ENCODE assay signal across 12 cellular contexts in the genomic region with DNA sequence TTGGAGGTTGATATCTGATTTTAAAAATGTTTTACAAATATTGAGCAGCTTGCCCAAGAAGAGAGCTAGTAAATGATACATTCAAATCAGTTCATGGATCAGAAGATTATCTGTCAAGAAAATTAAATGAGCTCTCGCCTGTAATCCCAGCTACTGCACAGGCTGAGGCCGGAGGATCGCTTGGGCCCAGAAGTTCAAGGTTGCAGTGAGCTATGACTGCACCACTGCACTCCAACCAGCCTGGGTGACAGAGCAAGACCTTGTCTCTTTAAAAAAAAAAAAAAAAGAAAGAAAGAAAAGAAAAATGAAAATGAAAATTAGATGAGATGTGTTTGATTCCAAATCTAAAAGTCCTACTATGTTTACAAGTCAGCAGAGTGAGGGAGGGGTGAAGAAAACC. TPM values are rescaled to one million over a fixed set of nuclear protein-coding genes. Genes with fewer than 3 reads are reported as not detected.
DNase-seq lines count a peak whose midpoint lies in the region; ATAC-seq and TF ChIP-seq lines count a peak whose summit lies in the region.
"Had no signal": no experiment of that assay in that cellular context is flagged by ENCODE, and none has a peak within 500 bp of the region (broad histone marks: within the 10 kb centered on the region; RNA-seq: fewer than 3 reads in every experiment).

No MANE protein-coding gene starts in this region.

- H3K27ac ChIP-seq in trophoblast cell (ENCODE audit: low read depth, low read length) = no peak overlapping the region

- no peak overlapping the region for H3K18ac ChIP-seq in trophoblast cell (ENCODE audit: low read length)

- ATAC-seq in HG03159 (IDR thresholded peaks at IDR 0.05; ENCODE audit: unreplicated experiment) (no peak), GM21576 (IDR thresholded peaks at IDR 0.05; ENCODE audit: unreplicated experiment) (no peak)

- H4K91ac ChIP-seq in trophoblast cell (ENCODE audit: low read depth, low read length) = no peak overlapping the region

- H3K4me3 ChIP-seq in trophoblast cell (ENCODE audit: low read depth, low read length) = no peak overlapping the region

- H3K27me3 ChIP-seq in trophoblast cell (ENCODE audit: insufficient read depth, low read length) = no peaks in the 10 kb centered on the region

- H3K23ac ChIP-seq in trophoblast cell (ENCODE audit: low read length) = no peak overlapping the region

- TF ChIP-seq POLR2A in erythroblast (IDR thresholded peaks at IDR 0.05; ENCODE audit: low read length) = no peak

- H3K4me1 ChIP-seq in ES-I3 (ENCODE audit: insufficient read depth, low read length) = peaks cover 15% of the 10 kb centered on the region
- H3K4me1 ChIP-seq in trophoblast cell (ENCODE audit: control insufficient read depth in 1 of 2, insufficient read depth in 2 of 2, low read length in 2 of 2) = peaks cover 3 to 11% of the 10 kb centered on the region in 2 experiments

- no peak overlapping the region for H2AK5ac ChIP-seq in trophoblast cell (ENCODE audit: low read length)

- H2BK12ac ChIP-seq in trophoblast cell (ENCODE audit: low read length) = no peak overlapping the region

- peak; percentile 10 for DNase-seq in SK-N-DZ (ENCODE audit: low spot score)
- DNase-seq in erythroblast (lab: John Stamatoyannopoulos, UW) = peak; percentile 11 to 45
- no peak for DNase-seq in trophoblast cell
- DNase-seq in UCSD-AML1 (lab: John Stamatoyannopoulos, UW; ENCODE audit: unreplicated experiment) = no peak
- no peak for DNase-seq in occipital lobe (lab: John Stamatoyannopoulos, UW)
- DNase-seq: activated B cell treated with CpG ODN at 0.5 μM for 24 hours, foreskin melanocyte, KG1, NCI-H526 had no signal

- whole genome bisulfite sequencing in trophoblast cell (ENCODE audit: extremely low coverage, insufficient coverage, insufficient read length) = no CpG with 5 or more reads among the region's 3 CpGs

- H2AFZ ChIP-seq in trophoblast cell (ENCODE audit: insufficient read depth, low read length, poor library complexity) = no peak overlapping the region

- no peaks in the 10 kb centered on the region for H3K9me3 ChIP-seq in ES-I3 (ENCODE audit: control insufficient read depth, insufficient read depth, low read length)
- H3K9me3 ChIP-seq in trophoblast cell (ENCODE audit: insufficient read depth, low read depth, low read length) = no peaks in the 10 kb centered on the region

- no peak overlapping the region for H2BK120ac ChIP-seq in trophoblast cell (ENCODE audit: insufficient read depth, low read length, poor library complexity)

- H4K12ac ChIP-seq in trophoblast cell (ENCODE audit: low read depth, low read length) = no peak overlapping the region

- H3K14ac ChIP-seq in trophoblast cell (ENCODE audit: low read length) = no peak overlapping the region

- peaks cover 18% of the 10 kb centered on the region for H3K79me1 ChIP-seq in trophoblast cell (ENCODE audit: low read length)

- peaks cover 12% of the 10 kb centered on the region for H3K79me2 ChIP-seq in trophoblast cell (ENCODE audit: control insufficient read depth, insufficient read depth, low read length, poor library complexity)

- H2BK5ac ChIP-seq in trophoblast cell (ENCODE audit: low read depth, low read length, poor library complexity) = no peak overlapping the region

- H3K4ac ChIP-seq in trophoblast cell (ENCODE audit: low read depth, low read length) = peak overlapping the region; percentile 12

- H3K4me2 ChIP-seq in trophoblast cell (ENCODE audit: low read length) = peak overlapping the region; percentile 29

- H4K8ac ChIP-seq in trophoblast cell (ENCODE audit: low read depth, low read length) = no peak overlapping the region

- peak overlapping the region; percentile 77 for H3K9ac ChIP-seq in ES-I3 (ENCODE audit: low read depth, low read length)
- no peak overlapping the region for H3K9ac ChIP-seq in trophoblast cell (ENCODE audit: low read length)

- H3K36me3 ChIP-seq in ES-I3 (ENCODE audit: insufficient read depth, low read length) (no peaks in the 10 kb centered on the region), trophoblast cell (ENCODE audit: control insufficient read depth in 1 of 2, insufficient read depth in 2 of 2, low read length in 2 of 2) (no peaks in the 10 kb centered on the region)

RNA-seq across cellular contexts. Expression of a gene that starts 2.4 kb away (rescaled TPM):
- polyA plus RNA-seq in SK-N-DZ (2014; cell fraction: cytosol; rRNA removed) = 73.8 and 95.2 TPM in 2 replicates
- 45.8 and 72.3 TPM in 2 replicates for polyA plus RNA-seq in SK-N-DZ (2014; cell fraction: nucleus; rRNA removed)
- 88.2 and 93.0 TPM in 2 replicates for polyA plus RNA-seq in trophoblast cell (2013)
- total RNA-seq in occipital lobe = 31.4 TPM

RNA-seq across cellular contexts. Expression of a gene that starts 46.2 kb away (rescaled TPM):
- 7.0 and 7.2 TPM in 2 replicates for polyA plus RNA-seq in SK-N-DZ (2014; cell fraction: cytosol; rRNA removed)
- polyA plus RNA-seq in SK-N-DZ (2014; cell fraction: nucleus; rRNA removed) = 5.0 and 10.0 TPM in 2 replicates
- 2.9 and 3.9 TPM in 2 replicates for polyA plus RNA-seq in trophoblast cell (2013)
- 2.7 TPM for total RNA-seq in occipital lobe

Comparison
In these comparisons a context has a peak if more than half of its experiments do, and no peak if none do; other contexts are left out.
1. DNase-seq: peak in SK-N-DZ (single experiment) and erythroblast (2 of 2); none in trophoblast cell (0 of 2), UCSD-AML1 (single experiment) and occipital lobe (single experiment).